Comparison of ENCODE assay signal across 8 cellular contexts in the genomic region with DNA sequence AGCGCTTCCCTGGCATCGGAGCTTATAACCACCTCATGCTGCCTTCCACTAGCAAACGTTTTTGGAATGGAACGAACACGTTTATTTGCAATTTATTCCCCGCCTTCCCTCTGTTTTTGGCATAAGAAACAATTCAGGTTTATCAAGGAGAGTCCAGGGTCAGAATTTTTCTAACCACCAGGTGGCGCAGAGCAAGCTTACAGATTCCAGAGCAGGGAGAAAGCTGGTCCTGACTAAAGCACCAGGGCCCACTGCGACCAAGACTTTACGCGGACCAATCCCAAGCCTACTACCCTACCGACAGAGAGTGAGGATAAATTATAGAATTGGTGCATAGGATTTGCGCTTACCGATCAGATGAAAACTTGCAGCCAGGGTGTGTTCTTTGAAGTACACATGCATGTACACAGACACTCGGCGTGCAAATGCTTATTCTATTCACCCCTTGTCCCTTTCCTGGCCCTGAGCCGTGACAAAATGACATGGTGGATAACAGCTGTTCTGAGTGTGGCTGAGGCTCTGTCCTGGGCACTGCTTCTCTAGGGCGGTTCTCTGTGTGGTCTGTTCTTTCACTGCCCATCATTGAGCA. TPM values are rescaled to one million over a fixed set of nuclear protein-coding genes. Genes with fewer than 3 reads are reported as not detected.
DNase-seq lines count a peak whose midpoint lies in the region; ATAC-seq and TF ChIP-seq lines count a peak whose summit lies in the region.

No MANE protein-coding gene starts in this region.

- BruUV-seq in PC-9 (replicated peaks; lab: Mats Ljungman, UMichigan), result no TSS peak

- H3K79me2 ChIP-seq in PC-9 (ENCODE audit: low read depth), result no peaks in the 10 kb centered on the region

- H3K27me3 ChIP-seq in PC-9 (ENCODE audit: insufficient read depth, low read depth) (no peaks in the 10 kb centered on the region), tibial artery (no peaks in the 10 kb centered on the region)

- CTCF ChIA-PET in PC-9 (lab: Charles Lee), result interaction anchor here (0.7 kb wide), 1 partner anchor 992 kb away, joined by 3 read pairs; no protein-coding TSS in a partner anchor

- DNase-seq in AG09309 (ENCODE audit: low read depth) (no peak), HuH-7 (ENCODE audit: low spot score) (peak; percentile 81), PC-9 (peak in 1 of 2 experiments; percentile 55), germinal center (ENCODE audit: low spot score) (peak; percentile 70), nucleus accumbens (lab: John Stamatoyannopoulos, UW) (peak in 49 of 56 donors; percentile 12 to 86 (median 54)), tibial artery (peak; percentile 79 to 83)
- peak in 3 of 4 experiments; percentile 9 to 37 (median 25) for DNase-seq in activated naive CD4-positive, alpha-beta T cell (lab: John Stamatoyannopoulos, UW)

- no peaks in the 10 kb centered on the region for H4K20me1 ChIP-seq in PC-9 (ENCODE audit: insufficient read depth)

- H3K4me3 ChIP-seq in AG09309 (ENCODE audit: control insufficient read depth, low read depth, low read length) (peak overlapping the region; percentile 17), PC-9 (no peak overlapping the region), tibial artery (peak overlapping the region; percentile 5 to 40)

- peak; percentile 52 for ATAC-seq in GM18907 (IDR thresholded peaks at IDR 0.05; ENCODE audit: unreplicated experiment)

- H3K4me2 ChIP-seq in PC-9, result no peak overlapping the region

- H3K9me3 ChIP-seq in PC-9 (ENCODE audit: insufficient read depth, low read depth) (no peaks in the 10 kb centered on the region), tibial artery (no peaks in the 10 kb centered on the region)

- H3F3A ChIP-seq in PC-9 (ENCODE audit: insufficient read depth, low read depth), result no peaks in the 10 kb centered on the region

- H3K27ac ChIP-seq in PC-9 (no peak overlapping the region), tibial artery (no peak overlapping the region)

- POLR2A ChIA-PET in PC-9 (lab: Charles Lee; ENCODE audit: unreplicated experiment), result no interaction called here

- no peaks in the 10 kb centered on the region for H3K36me3 ChIP-seq in PC-9 (ENCODE audit: low read depth)
- peaks cover 9 to 27% (median 13%) of the 10 kb centered on the region in 3 donors for H3K36me3 ChIP-seq in tibial artery

- H3K4me1 ChIP-seq in PC-9 (replicated peaks; ENCODE audit: insufficient read depth), result no peaks in the 10 kb centered on the region
- peaks cover 0 to 34% (median 18%) of the 10 kb centered on the region in 4 donors for H3K4me1 ChIP-seq in tibial artery

- intact Hi-C loops in PC-9 (cut with micrococcal nuclease; ENCODE audit: unreplicated experiment), result loop anchor here (10.0 kb wide), 1 partner anchor 994 kb away; no protein-coding TSS in a partner anchor
- intact Hi-C loops in tibial artery (cut with DNase I; ENCODE audit: low total_unique reads), result no loop called here

- H3K9me2 ChIP-seq in PC-9 (ENCODE audit: insufficient read depth), result no peaks in the 10 kb centered on the region

- no peak overlapping the region for H2AFZ ChIP-seq in PC-9

- TF ChIP-seq CTCF in AG09309 (IDR thresholded peaks at IDR 0.05; ENCODE audit: control insufficient read depth, insufficient read depth, low read depth, low read length, missing control alignments), result peak; percentile 78
- peak; percentile 86 for TF ChIP-seq CTCF in PC-9 (conservative IDR thresholded peaks at IDR 0.05)
- peak; percentile 69 to 71 for TF ChIP-seq CTCF in tibial artery (IDR thresholded peaks at IDR 0.05)

RNA-seq across cellular contexts. Expression of gene NAPG, which starts 34.7 kb away (rescaled TPM):
- total RNA-seq in PC-9 (2021), result 28.1 and 31.0 TPM in 2 replicates
